8 cellular contexts compared by ENCODE assay signal in the genomic region with DNA sequence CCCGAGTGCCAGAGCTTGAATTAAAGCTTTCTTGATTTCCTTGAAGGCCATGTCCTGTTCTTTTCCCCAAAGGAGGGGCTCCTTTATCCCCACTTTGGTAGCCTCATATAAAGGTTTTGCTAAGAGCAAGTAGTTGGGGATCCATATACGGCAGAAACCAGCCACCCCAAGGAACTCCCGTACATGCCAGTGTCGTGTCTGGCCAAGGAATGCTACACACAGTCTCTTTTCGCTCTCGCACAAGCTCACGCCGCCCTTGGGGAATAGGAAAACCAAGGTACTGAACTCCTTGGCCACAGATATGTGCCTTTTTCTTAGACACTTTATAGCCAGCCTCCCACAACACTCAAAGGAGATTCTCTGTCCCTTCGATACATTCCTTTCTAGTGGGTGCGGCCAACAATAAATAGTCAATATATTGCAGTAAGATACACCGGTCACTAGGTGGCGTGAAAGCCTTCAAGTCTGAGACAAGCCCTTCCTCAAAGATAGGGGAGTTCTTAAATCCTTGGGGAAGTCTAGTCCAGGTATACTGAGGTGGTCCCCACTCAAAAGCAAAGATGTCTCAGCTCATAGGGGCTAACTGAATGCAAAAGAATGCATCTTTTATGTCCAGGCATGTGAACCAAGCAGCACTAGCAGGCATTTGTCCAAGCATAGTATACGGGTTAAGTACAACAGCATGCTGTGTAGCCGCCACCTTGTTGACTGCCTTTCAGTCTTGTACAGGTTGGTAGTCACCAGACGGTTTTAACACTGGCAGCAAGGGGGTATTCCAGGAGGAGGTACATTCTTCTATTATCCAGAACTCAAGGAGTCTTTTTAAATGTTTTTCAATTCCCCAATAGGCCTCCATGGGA. TPM values are rescaled to one million over a fixed set of nuclear protein-coding genes. Genes with fewer than 3 reads are reported as not detected.
DNase-seq lines count a peak whose midpoint lies in the region; TF ChIP-seq lines count a peak whose summit lies in the region.

No MANE protein-coding gene starts in this region.

- no peaks in the 10 kb centered on the region for H3K4me1 ChIP-seq in stomach smooth muscle (ENCODE audit: control insufficient read depth, insufficient read depth, low read length)

- TF ChIP-seq CTCF in brain microvascular endothelial cell (IDR thresholded peaks at IDR 0.05; ENCODE audit: low read depth, low read length, missing control alignments) (peak; percentile 71), kidney epithelial cell (IDR thresholded peaks at IDR 0.05; ENCODE audit: insufficient read depth, low read length, poor library complexity, severe bottlenecking) (peak; percentile 58)

- peak; percentile 29 for DNase-seq in A172 (ENCODE audit: low spot score)
- DNase-seq in EH (ENCODE audit: low read depth), result peak; percentile 62
- DNase-seq in HK-2 (ENCODE audit: unreplicated experiment), result peak; percentile 18
- peak; percentile 2 for DNase-seq in NOMO-1 treated with dmso at 0.1 percent for 144 hours (lab: John Stamatoyannopoulos, UW; ENCODE audit: unreplicated experiment)
- DNase-seq in brain microvascular endothelial cell, result peak; percentile 36
- peak; percentile 18 for DNase-seq in kidney epithelial cell (ENCODE audit: low read depth)
- DNase-seq in activated effector memory CD4-positive, alpha-beta T cell treated with Interleukin-2 at 50 U/mL for 16 hours, result no peak

- H3K9me3 ChIP-seq in stomach smooth muscle (ENCODE audit: control insufficient read depth in 2 of 2, low read length in 2 of 2), result no peaks in the 10 kb centered on the region

- H3K36me3 ChIP-seq in brain microvascular endothelial cell (replicated peaks) (no peaks in the 10 kb centered on the region), kidney epithelial cell (ENCODE audit: control insufficient read depth, insufficient read depth, low read length) (no peaks in the 10 kb centered on the region), stomach smooth muscle (ENCODE audit: control insufficient read depth in 2 of 2, insufficient read depth in 2 of 2, low read length in 2 of 2) (no peaks in the 10 kb centered on the region)

- peak overlapping the region; percentile 2 to 5 for H3K9ac ChIP-seq in stomach smooth muscle (ENCODE audit: low read length in 2 of 2)

- in situ Hi-C loops in brain microvascular endothelial cell (cut with HindIII; ENCODE audit: low pct_ligation_motif_present, low sequenced_read_pairs), result no loop called here

- H3K4me3 ChIP-seq in brain microvascular endothelial cell (ENCODE audit: low read depth, low read length) (no peak overlapping the region), kidney epithelial cell (ENCODE audit: low read depth, low read length) (no peak overlapping the region), stomach smooth muscle (ENCODE audit: low read length in 2 of 2) (peak overlapping the region; percentile 35)

- H3K27me3 ChIP-seq in brain microvascular endothelial cell (replicated peaks), result no peaks in the 10 kb centered on the region
- no peaks in the 10 kb centered on the region for H3K27me3 ChIP-seq in kidney epithelial cell (ENCODE audit: control insufficient read depth, insufficient read depth, low read length)
- H3K27me3 ChIP-seq in stomach smooth muscle (ENCODE audit: control insufficient read depth in 1 of 2, insufficient read depth in 2 of 2, low read length in 2 of 2), result peaks cover 0 to 40% of the 10 kb centered on the region in 2 donors

- no peak overlapping the region for H3K27ac ChIP-seq in brain microvascular endothelial cell
- no peak overlapping the region for H3K27ac ChIP-seq in stomach smooth muscle (ENCODE audit: low read length)

RNA-seq across cellular contexts. Expression of gene XAGE1B, which starts 57.8 kb away (rescaled TPM):
- total RNA-seq in A172 (2014; rRNA removed; shearing (Covaris generic)), result 1.3 and 6.4 TPM in 2 replicates
- not detected in 2 replicates for total RNA-seq in kidney epithelial cell

Comparison
In these comparisons a context has a peak if more than half of its experiments do, and no peak if none do; other contexts are left out.
1. H3K4me3 ChIP-seq: peak in stomach smooth muscle (2 of 2); none in brain microvascular endothelial cell (single experiment) and kidney epithelial cell (single experiment).